19 cellular contexts compared by ENCODE assay signal in the genomic region with DNA sequence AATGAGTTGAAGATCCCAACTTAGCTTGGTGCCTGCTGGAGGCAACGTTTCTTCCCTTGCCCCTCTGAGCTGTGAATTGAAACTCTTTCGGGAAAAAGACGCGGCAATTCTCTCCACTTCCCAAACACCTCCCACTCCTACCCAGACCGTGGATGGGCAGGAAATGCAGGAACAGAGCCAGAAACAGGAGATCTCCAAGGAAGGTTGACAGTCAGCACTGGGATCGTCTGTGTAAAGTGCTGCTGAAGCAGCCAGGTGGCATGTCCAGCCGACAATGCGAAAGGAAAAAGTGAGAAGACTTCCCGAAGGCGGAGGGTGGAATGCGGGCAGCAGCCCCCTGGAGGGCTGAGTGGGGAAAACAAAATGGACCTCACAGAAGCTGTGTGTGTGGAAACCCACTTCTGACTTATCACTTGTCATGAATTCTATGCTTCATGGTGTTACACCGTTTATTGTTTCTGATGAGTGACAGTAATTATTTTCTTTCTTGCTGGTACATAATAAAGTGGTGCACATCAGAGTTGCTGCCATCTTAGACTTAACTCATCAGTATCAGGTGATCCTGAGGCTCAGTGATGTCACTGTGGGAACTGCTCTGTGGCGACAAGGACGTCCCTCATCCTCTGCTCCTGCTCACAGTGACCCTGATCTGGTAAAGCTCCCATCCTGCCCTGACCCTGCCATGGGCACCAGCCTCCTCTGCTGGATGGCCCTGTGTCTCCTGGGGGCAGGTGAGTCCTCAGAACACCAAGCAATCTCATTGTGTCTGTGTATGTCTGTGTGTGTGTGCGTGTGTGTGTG.
DNase-seq lines count a peak whose midpoint lies in the region; ATAC-seq, FAIRE-seq and TF ChIP-seq lines count a peak whose summit lies in the region.
"Had no signal": no experiment of that assay in that cellular context is flagged by ENCODE, and none has a peak within 500 bp of the region (broad histone marks: within the 10 kb centered on the region; RNA-seq: fewer than 3 reads in every experiment).

No MANE protein-coding gene starts in this region.

- intact Hi-C loops in CD8-positive, alpha-beta T cell (cut with DNase I, micrococcal nuclease) = loop anchor here (2.0 to 5.0 kb wide), 2 partner anchors 260 to 268 kb away; no protein-coding TSS in a partner anchor
- intact Hi-C loops in IMR-90 (cut with micrococcal nuclease) (no loop called here), K562 (cut with micrococcal nuclease) (no loop called here), pancreas (cut with DNase I) (loop anchor here in 1 of 3 donors (10.0 kb wide), 1 partner anchor 256 kb away; no protein-coding TSS in a partner anchor)
- intact Hi-C loops in naive thymus-derived CD4-positive, alpha-beta T cell (cut with micrococcal nuclease) = no loop called here

- TF ChIP-seq CTCF in CD8-positive, alpha-beta T cell (IDR thresholded peaks at IDR 0.05) = no peak
- no peak for TF ChIP-seq CTCF in IMR-90 (conservative IDR thresholded peaks at IDR 0.05; ENCODE audit: low read depth, low read length)
- TF ChIP-seq CTCF in K562 (IDR thresholded peaks at IDR 0.05 in 2 of 3, conservative IDR thresholded peaks at IDR 0.05 in 1 of 3; ENCODE audit: insufficient read depth in 2 of 3, low read depth in 1 of 3, low read length in 3 of 3) = no peak
- TF ChIP-seq CTCF in pancreas (IDR thresholded peaks at IDR 0.05) = no peak

- H3K4me2 ChIP-seq in IMR-90 (ENCODE audit: low read depth, low read length) (no peak overlapping the region), K562 (ENCODE audit: insufficient read depth, low read length) (peak overlapping the region; percentile 18)

- no CpG with 5 or more reads among the region's 15 CpGs for WGBS in IMR-90 (ENCODE audit: extremely low coverage in 2 of 2, insufficient read length in 1 of 2), 2 experiments
- WGBS in K562 (ENCODE audit: insufficient coverage, low coverage, missing lambda C conversion rate) = under 1% methylated on average over 15 of the region's 15 CpGs
- 63 to 68% methylated on average over 15 of the region's 15 CpGs for WGBS in pancreas, 2 donors

- no peaks in the 10 kb centered on the region for H3K36me3 Mint-ChIP-seq in CD8-positive, alpha-beta T cell
- H3K36me3 Mint-ChIP-seq in naive thymus-derived CD4-positive, alpha-beta T cell = peaks cover 0 to 5% (median 0%) of the 10 kb centered on the region in 5 donors

- H3K4me3 Mint-ChIP-seq in CD8-positive, alpha-beta T cell = peak overlapping the region; percentile 67
- peak overlapping the region in 9 of 10 donors; percentile 6 to 75 (median 36) for H3K4me3 Mint-ChIP-seq in naive thymus-derived CD4-positive, alpha-beta T cell
- H3K4me3 Mint-ChIP-seq: B cell, immature natural killer cell, nephron had no signal

- BruUV-seq in IMR-90 (replicated peaks; lab: Mats Ljungman, UMichigan) (no TSS peak), K562 (replicated peaks; lab: Mats Ljungman, UMichigan) (no TSS peak)

- no peaks in the 10 kb centered on the region for H3K27me3 Mint-ChIP-seq in CD8-positive, alpha-beta T cell (ENCODE audit: low read depth)
- peaks cover 0 to 24% (median 0%) of the 10 kb centered on the region in 5 donors for H3K27me3 Mint-ChIP-seq in naive thymus-derived CD4-positive, alpha-beta T cell

- no peak overlapping the region for H3K9ac ChIP-seq in IMR-90 (ENCODE audit: low read depth, low read length)
- peak overlapping the region in 1 of 2 experiments; percentile 18; a peak in 2 of 4 replicates for H3K9ac ChIP-seq in K562 (ENCODE audit: insufficient read depth in 1 of 2, low read depth in 2 of 2, low read length in 2 of 2)

- H3K4me1 Mint-ChIP-seq in CD8-positive, alpha-beta T cell (ENCODE audit: low read depth) = no peaks in the 10 kb centered on the region
- H3K4me1 Mint-ChIP-seq in naive thymus-derived CD4-positive, alpha-beta T cell = peaks cover 0 to 1% (median 0%) of the 10 kb centered on the region in 7 donors
- H3K4me1 Mint-ChIP-seq: B cell, immature natural killer cell, nephron had no signal

- H3K23ac ChIP-seq in IMR-90 (ENCODE audit: low read depth, low read length) = no peak overlapping the region

- no peak overlapping the region for H2BK120ac ChIP-seq in IMR-90 (ENCODE audit: low read depth, low read length)

- no peaks in the 10 kb centered on the region for H3K4me1 ChIP-seq in CD8-positive, alpha-beta T cell (ENCODE audit: insufficient read depth, low read length)
- no peaks in the 10 kb centered on the region for H3K4me1 ChIP-seq in IMR-90 (ENCODE audit: control insufficient read depth, insufficient read depth, low read length)
- H3K4me1 ChIP-seq in K562 (replicated peaks in 1 of 2; ENCODE audit: control insufficient read depth in 2 of 2, insufficient read depth in 2 of 2, low read length in 2 of 2) = no peaks in the 10 kb centered on the region
- H3K4me1 ChIP-seq in naive thymus-derived CD4-positive, alpha-beta T cell (ENCODE audit: control insufficient read depth in 2 of 2, insufficient read depth in 2 of 2, low read length in 2 of 2) = no peaks in the 10 kb centered on the region
- H3K4me1 ChIP-seq in pancreas = no peaks in the 10 kb centered on the region
- H3K4me1 ChIP-seq: right lobe of liver, tibial artery had no signal

- no peak overlapping the region for H3K4me3 ChIP-seq in CD8-positive, alpha-beta T cell (ENCODE audit: low read depth, low read length)
- H3K4me3 ChIP-seq in IMR-90 (ENCODE audit: insufficient read depth, low read depth, low read length) (no peak overlapping the region), K562 (no peak overlapping the region), pancreas (no peak overlapping the region)
- H3K4me3 ChIP-seq in naive thymus-derived CD4-positive, alpha-beta T cell (ENCODE audit: low read length) = no peak overlapping the region
- H3K4me3 ChIP-seq: right lobe of liver, SK-N-MC, tibial artery had no signal

- H2AK5ac ChIP-seq in IMR-90 (ENCODE audit: low read depth, low read length) = no peak overlapping the region

- H4K20me1 ChIP-seq in IMR-90 (ENCODE audit: insufficient read depth, low read length) (no peaks in the 10 kb centered on the region), K562 (replicated peaks; ENCODE audit: control insufficient read depth, insufficient read depth, low read length) (no peaks in the 10 kb centered on the region)

- TF ChIP-seq POLR2A in IMR-90 (IDR thresholded peaks at IDR 0.05; ENCODE audit: low read depth, low read length) (no peak), K562 (conservative IDR thresholded peaks at IDR 0.05) (no peak)

- no peak overlapping the region for H2BK15ac ChIP-seq in IMR-90 (ENCODE audit: low read depth, low read length)

- H4K8ac ChIP-seq in IMR-90 (ENCODE audit: low read depth in 2 of 2, low read length in 2 of 2) = 0 out of 4 replicates have a peak overlapping the region, but pooled peaks of 1 of the 2 experiments have one; percentile 14

- no peak for FAIRE-seq in K562 (lab: Jason Lieb, UNC)
- no peak for FAIRE-seq in pancreas (lab: Jason Lieb, UNC)

- no peaks in the 10 kb centered on the region for H3K79me1 ChIP-seq in IMR-90 (ENCODE audit: low read depth in 1 of 2, low read length in 2 of 2)

- H2AFZ ChIP-seq in IMR-90 (replicated peaks; ENCODE audit: low read length, poor library complexity) = peak overlapping the region; percentile 82
- H2AFZ ChIP-seq in K562 (ENCODE audit: low read depth, low read length) = 0 out of 2 replicates have a peak overlapping the region, but pooled peaks have one; percentile 21

- H3K56ac ChIP-seq in IMR-90 (ENCODE audit: extremely low read depth, insufficient read depth, low read length) = no peak overlapping the region

- peak; percentile 69 for ATAC-seq in CD8-positive, alpha-beta T cell
- no peak for ATAC-seq in IMR-90 (ENCODE audit: low read depth)
- peak; percentile 60; the same call in 2 of the 3 replicates for ATAC-seq in K562
- peak; percentile 37 for ATAC-seq in naive thymus-derived CD4-positive, alpha-beta T cell
- no peak for ATAC-seq in pancreas
- ATAC-seq: right lobe of liver had no signal

- H3K9me1 ChIP-seq in IMR-90 (ENCODE audit: insufficient read depth, low read length) = no peaks in the 10 kb centered on the region
- no peaks in the 10 kb centered on the region for H3K9me1 ChIP-seq in K562 (ENCODE audit: control insufficient read depth, insufficient read depth, low read length)

- dilution Hi-C loops in IMR-90 (cut with HindIII; ENCODE audit: low sequenced_read_pairs, unreplicated experiment) = no loop called here

- H4K5ac ChIP-seq in IMR-90 (ENCODE audit: low read depth, low read length) = no peak overlapping the region

- H4K91ac ChIP-seq in IMR-90 (ENCODE audit: insufficient read depth, low read depth, low read length) = no peak overlapping the region

- no peak overlapping the region for H3K4ac ChIP-seq in IMR-90 (ENCODE audit: low read depth, low read length)

- no peak overlapping the region for H2BK5ac ChIP-seq in IMR-90 (ENCODE audit: low read depth, low read length, poor library complexity, severe bottlenecking)

- no peaks in the 10 kb centered on the region for H3K79me2 ChIP-seq in K562 (ENCODE audit: control insufficient read depth, insufficient read depth, low read length)

- H3K27ac Mint-ChIP-seq in CD8-positive, alpha-beta T cell = peak overlapping the region; percentile 74
- H3K27ac Mint-ChIP-seq in naive thymus-derived CD4-positive, alpha-beta T cell = peak overlapping the region in 7 of 9 donors; percentile 5 to 77 (median 45)
- H3K27ac Mint-ChIP-seq: B cell, immature natural killer cell, nephron had no signal

- no peaks in the 10 kb centered on the region for H3K36me3 ChIP-seq in CD8-positive, alpha-beta T cell (ENCODE audit: insufficient read depth, low read length)
- H3K36me3 ChIP-seq in IMR-90 (ENCODE audit: control insufficient read depth, insufficient read depth, low read length) (no peaks in the 10 kb centered on the region), K562 (ENCODE audit: control insufficient read depth, insufficient read depth, low read length) (no peaks in the 10 kb centered on the region), pancreas (no peaks in the 10 kb centered on the region)
- no peaks in the 10 kb centered on the region for H3K36me3 ChIP-seq in naive thymus-derived CD4-positive, alpha-beta T cell (ENCODE audit: control insufficient read depth in 2 of 3, insufficient read depth in 3 of 3, low read length in 3 of 3)
- H3K36me3 ChIP-seq: right lobe of liver, tibial artery had no signal

- CTCF ChIA-PET in CD8-positive, alpha-beta T cell (lab: Charles Lee) = interaction anchor here (1.1 kb wide), 1 partner anchor 57 kb away, joined by 4 read pairs; no protein-coding TSS in a partner anchor
- CTCF ChIA-PET in IMR-90 (lab: Yijun Ruan, JAX) (interaction anchor here (4.0 kb wide), 1 partner anchor 254 kb away, joined by 13 read pairs; no protein-coding TSS in a partner anchor), K562 (lab: Yijun Ruan, JAX; ENCODE audit: low intra/inter-chr PET ratio) (no interaction called here)
- CTCF ChIA-PET in naive thymus-derived CD4-positive, alpha-beta T cell (lab: Charles Lee) = interaction anchor here (0.8 to 1.0 kb wide), 2 partner anchors 345 to 686 kb away, joined by 3 to 4 read pairs; no protein-coding TSS in a partner anchor

- no peak overlapping the region for H3K18ac ChIP-seq in IMR-90 (ENCODE audit: low read depth, low read length)

- TF ChIP-seq EP300 in K562 (IDR thresholded peaks at IDR 0.05; ENCODE audit: low read length) = no peak

- H3K27ac ChIP-seq in CD8-positive, alpha-beta T cell (ENCODE audit: low read depth, low read length) = peak overlapping the region; percentile 18
- H3K27ac ChIP-seq in IMR-90 (ENCODE audit: insufficient read depth, low read length) (no peak overlapping the region), K562 (ENCODE audit: extremely low read depth, low read depth, low read length) (no peak overlapping the region), pancreas (no peak overlapping the region)
- peak overlapping the region; percentile 35 for H3K27ac ChIP-seq in naive thymus-derived CD4-positive, alpha-beta T cell (ENCODE audit: low read depth, low read length)
- H3K27ac ChIP-seq: right lobe of liver, SK-N-MC, tibial artery had no signal

- H3K14ac ChIP-seq in IMR-90 (replicated peaks; ENCODE audit: low read depth, low read length) = no peak overlapping the region

- H3K9me3 Mint-ChIP-seq in CD8-positive, alpha-beta T cell = no peaks in the 10 kb centered on the region
- no peaks in the 10 kb centered on the region for H3K9me3 Mint-ChIP-seq in naive thymus-derived CD4-positive, alpha-beta T cell
- H3K9me3 Mint-ChIP-seq: immature natural killer cell, nephron had no signal

- no peak for TF ChIP-seq RAD21 in IMR-90 (IDR thresholded peaks at IDR 0.05; ENCODE audit: low read length)
- TF ChIP-seq RAD21 in K562 (CRISPR knock-in tag; conservative IDR thresholded peaks at IDR 0.05 in 1 of 2, IDR thresholded peaks at IDR 0.05 in 1 of 2) = no peak

- in situ Hi-C loops in IMR-90 (cut with MboI; ENCODE audit: low sequenced_read_pairs) (loop anchor here (10.0 kb wide), 1 partner anchor 686 kb away; no protein-coding TSS in a partner anchor), K562 (cut with MboI) (no loop called here)

- no peak overlapping the region for H2AK9ac ChIP-seq in IMR-90 (replicated peaks; ENCODE audit: low read depth, low read length, poor library complexity)

- POLR2A ChIA-PET in CD8-positive, alpha-beta T cell (lab: Charles Lee) = interaction anchor here (1.2 to 2.1 kb wide), 4 partner anchors 21 to 279 kb away, joined by 3 to 25 read pairs (median 9); no protein-coding TSS in a partner anchor
- POLR2A ChIA-PET in IMR-90 (lab: Charles Lee; ENCODE audit: unreplicated experiment) = no interaction called here
- POLR2A ChIA-PET in K562 (lab: Yijun Ruan, JAX) = no interaction called here
- POLR2A ChIA-PET in naive thymus-derived CD4-positive, alpha-beta T cell (lab: Charles Lee) = interaction anchor here (1.3 to 2.5 kb wide), 4 partner anchors 259 to 279 kb away, joined by 4 to 14 read pairs (median 6); no protein-coding TSS in a partner anchor

- no peak for DNase-seq in CD8-positive, alpha-beta T cell
- DNase-seq in IMR-90 (no peak), K562 (ENCODE audit: extremely low read depth in 1 of 4, low spot score in 3 of 4) (peak in 2 of 4 experiments; percentile 23 to 32), NCI-H345 (lab: John Stamatoyannopoulos, UW) (no peak), kidney tubule cell (ENCODE audit: low spot score) (no peak), pancreas (no peak), pons (ENCODE audit: low spot score) (no peak)
- DNase-seq in naive thymus-derived CD4-positive, alpha-beta T cell = no peak
- DNase-seq: activated CD8-positive, alpha-beta memory T cell treated with anti-CD3 and anti-CD28 coated beads, Interleukin-2, amount 50 U/mL, for 4 hours; amniotic stem cell; cerebellar nuclear complex; immature natural killer cell; NCI-H146; right lobe of liver; stimulated activated CD4-positive, alpha-beta T cell treated with anti-CD3 and anti-CD28 coated beads, Interleukin-2, amount 100 ng/mL, for 24 hours; tibial artery had no signal

- H2BK20ac ChIP-seq in IMR-90 (ENCODE audit: low read depth, low read length) = no peak overlapping the region

- H3K27me3 ChIP-seq in CD8-positive, alpha-beta T cell (ENCODE audit: insufficient read depth, low read length) = no peaks in the 10 kb centered on the region
- peaks cover 20% of the 10 kb centered on the region for H3K27me3 ChIP-seq in IMR-90 (ENCODE audit: control insufficient read depth, insufficient read depth, low read length)
- peaks cover 8 to 9% of the 10 kb centered on the region in 2 experiments; a peak in 4 of 5 replicates for H3K27me3 ChIP-seq in K562 (ENCODE audit: control insufficient read depth in 2 of 2, insufficient read depth in 2 of 2, low read length in 2 of 2)
- H3K27me3 ChIP-seq in naive thymus-derived CD4-positive, alpha-beta T cell (ENCODE audit: control insufficient read depth in 2 of 2, insufficient read depth in 2 of 2, low read length in 2 of 2) = no peaks in the 10 kb centered on the region
- no peaks in the 10 kb centered on the region for H3K27me3 ChIP-seq in pancreas
- H3K27me3 ChIP-seq: right lobe of liver had no signal

- no peaks in the 10 kb centered on the region for H3K9me3 ChIP-seq in CD8-positive, alpha-beta T cell (ENCODE audit: low read length)
- H3K9me3 ChIP-seq in IMR-90 (ENCODE audit: control insufficient read depth, insufficient read depth, low read length) (no peaks in the 10 kb centered on the region), K562 (replicated peaks; ENCODE audit: control insufficient read depth, insufficient read depth, low read depth, low read length) (no peaks in the 10 kb centered on the region), pancreas (no peaks in the 10 kb centered on the region)
- no peaks in the 10 kb centered on the region for H3K9me3 ChIP-seq in naive thymus-derived CD4-positive, alpha-beta T cell (ENCODE audit: control insufficient read depth in 2 of 3, low read length in 3 of 3)
- H3K9me3 ChIP-seq: right lobe of liver, tibial artery had no signal

Comparison
In these comparisons a context has a peak if more than half of its experiments do, and no peak if none do; other contexts are left out.
1. ATAC-seq: peak in CD8-positive, alpha-beta T cell (single experiment), K562 (single experiment) and naive thymus-derived CD4-positive, alpha-beta T cell (single experiment); none in IMR-90 (single experiment) and pancreas (0 of 4).
2. H3K27ac ChIP-seq: peak in CD8-positive, alpha-beta T cell (single experiment) and naive thymus-derived CD4-positive, alpha-beta T cell (single experiment); none in IMR-90 (single experiment), K562 (single experiment) and pancreas (0 of 4).
3. POLR2A ChIA-PET loops: an anchor here in CD8-positive, alpha-beta T cell (1.2 to 2.1 kb wide) and naive thymus-derived CD4-positive, alpha-beta T cell (1.3 to 2.5 kb wide); none called in IMR-90 and K562.
4. intact Hi-C loops: an anchor here in CD8-positive, alpha-beta T cell (2.0 to 5.0 kb wide); none called in IMR-90, K562 and naive thymus-derived CD4-positive, alpha-beta T cell.